ENCODE assay signal across 1 cellular context in the genomic region with DNA sequence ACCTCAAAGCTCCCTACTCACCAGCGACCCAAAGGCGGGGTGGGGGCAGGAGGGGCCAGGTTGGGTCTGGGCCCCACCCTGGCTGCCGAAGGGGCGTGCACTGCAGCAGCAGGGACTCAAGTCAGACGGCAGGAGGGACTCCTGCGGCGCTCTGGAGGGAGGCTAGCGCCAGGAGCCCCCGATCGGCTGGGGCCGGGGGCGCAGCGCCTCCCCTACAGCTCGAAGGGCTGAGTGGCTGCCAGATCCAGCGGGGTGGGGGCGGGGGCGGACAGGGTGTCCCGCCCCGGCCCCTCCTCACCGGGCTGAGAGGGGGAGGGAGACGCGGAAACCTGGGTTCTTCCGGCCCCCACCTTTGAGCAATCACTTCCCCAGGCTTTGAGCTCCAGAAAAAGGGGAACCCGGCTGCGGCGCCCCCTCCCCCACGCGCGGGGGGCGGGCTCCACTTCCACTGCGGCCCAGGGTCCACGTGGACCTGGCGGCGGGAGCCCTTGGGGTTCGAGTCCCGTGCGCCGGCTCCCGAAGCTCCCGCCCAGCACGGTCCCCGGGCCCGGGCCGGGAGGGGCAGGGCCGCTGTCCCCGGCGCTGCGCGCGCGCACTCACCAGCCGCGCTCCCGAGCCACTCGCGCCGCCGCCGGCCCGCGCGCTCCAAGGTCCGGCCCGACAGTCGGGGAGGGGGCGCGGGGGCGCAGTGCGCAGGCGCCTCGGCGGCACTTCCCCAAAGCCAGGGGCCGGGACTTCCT.
TF ChIP-seq lines count a peak whose summit lies in the region.

A gene with protein sequence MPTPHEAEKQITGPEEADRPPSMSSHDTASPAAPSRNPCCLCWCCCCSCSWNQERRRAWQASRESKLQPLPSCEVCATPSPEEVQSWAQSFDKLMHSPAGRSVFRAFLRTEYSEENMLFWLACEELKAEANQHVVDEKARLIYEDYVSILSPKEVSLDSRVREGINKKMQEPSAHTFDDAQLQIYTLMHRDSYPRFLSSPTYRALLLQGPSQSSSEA (minus strand): TSS at position 246 of the 740 bp plus-strand sequence. CDS start 2,632 bp downstream, outside the sequence.

TF ChIP-seq in Ishikawa, 13 proteins besides CTCF, POLR2A, EP300 and RAD21 (continued from another document):
- TF ChIP-seq, protein P1, sequence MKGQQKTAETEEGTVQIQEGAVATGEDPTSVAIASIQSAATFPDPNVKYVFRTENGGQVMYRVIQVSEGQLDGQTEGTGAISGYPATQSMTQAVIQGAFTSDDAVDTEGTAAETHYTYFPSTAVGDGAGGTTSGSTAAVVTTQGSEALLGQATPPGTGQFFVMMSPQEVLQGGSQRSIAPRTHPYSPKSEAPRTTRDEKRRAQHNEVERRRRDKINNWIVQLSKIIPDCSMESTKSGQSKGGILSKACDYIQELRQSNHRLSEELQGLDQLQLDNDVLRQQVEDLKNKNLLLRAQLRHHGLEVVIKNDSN (IDR thresholded peaks at IDR 0.05) = no peak
